20 cellular contexts compared by ENCODE assay signal in the genomic region with DNA sequence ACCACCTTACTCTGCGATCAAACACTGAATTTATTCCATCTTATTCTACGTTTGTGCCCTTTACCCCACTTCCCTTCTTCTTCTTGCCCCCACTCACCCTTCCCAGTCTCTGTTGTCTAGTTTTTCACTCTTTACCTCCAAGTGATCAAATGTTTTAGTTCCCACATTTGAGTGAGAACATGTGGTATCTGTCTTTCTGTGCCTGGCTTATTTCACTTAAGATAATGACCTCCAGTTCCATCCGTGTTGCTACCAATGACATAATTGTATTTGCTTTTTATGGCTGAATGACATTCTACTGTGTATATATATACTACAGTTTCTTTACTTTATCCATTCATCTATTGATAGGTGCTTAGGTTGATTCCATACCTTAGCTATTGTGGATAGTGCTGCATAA.
"Had no signal": no experiment of that assay in that cellular context is flagged by ENCODE, and none has a peak within 500 bp of the region (broad histone marks: within the 10 kb centered on the region; RNA-seq: fewer than 3 reads in every experiment).

No MANE protein-coding gene starts in this region.

- H3K79me2 ChIP-seq: parathyroid adenoma had no signal

- H2AFZ ChIP-seq: parathyroid adenoma had no signal

- H3K4me1 ChIP-seq: esophagus squamous epithelium, parathyroid adenoma, right lobe of liver, tibial artery had no signal

- H3K9ac ChIP-seq: parathyroid adenoma had no signal

- H3K27ac ChIP-seq: esophagus squamous epithelium, gastrocnemius medialis, heart right ventricle, parathyroid adenoma, right lobe of liver, skin epidermis, tibial artery had no signal

- H3K36me3 ChIP-seq: esophagus squamous epithelium, gastrocnemius medialis, heart right ventricle, right lobe of liver, tibial artery had no signal

- DNase-seq: activated CD4-positive, alpha-beta T cell treated with anti-CD3 and anti-CD28 coated beads, Interleukin-2, amount 50 U/mL, for 4 hours; activated effector memory CD4-positive, alpha-beta T cell treated with anti-CD3 and anti-CD28 coated beads, Interleukin-2, amount 50 U/mL, for 16 hours; activated naive CD4-positive, alpha-beta T cell treated with anti-CD3 and anti-CD28 coated beads, Interleukin-2, amount 10 ng/mL, durations not matched to agents 7 days and 5 days; activated T-cell treated with anti-CD3 and anti-CD28 coated beads, Interleukin-2, amount 50 U/mL, for 72 hours; amygdala; cortex of kidney; endodermal cell; esophagus squamous epithelium; gastrocnemius medialis; heart right ventricle; naive B cell; nucleus accumbens; right lobe of liver; stimulated activated CD4-positive, alpha-beta T cell treated with anti-CD3 and anti-CD28 coated beads, Interleukin-1b, Interleukin-23, amount 100 ng/mL, for 48 hours; stimulated activated naive CD8-positive, alpha-beta T cell treated with anti-CD3 and anti-CD28 coated beads, Interleukin-15, amount 100 ng/mL, for 72 hours; tibial artery had no signal

- H3K9me3 ChIP-seq: esophagus squamous epithelium, gastrocnemius medialis, heart right ventricle, right lobe of liver, tibial artery had no signal

- ATAC-seq: activated T-cell treated with anti-CD3 and anti-CD28 coated beads, Interleukin-2, amount 50 U/mL, for 72 hours; gastrocnemius medialis; heart right ventricle; left lobe of liver; right lobe of liver; stimulated activated naive CD8-positive, alpha-beta T cell treated with anti-CD3 and anti-CD28 coated beads, Interleukin-15, amount 100 ng/mL, for 72 hours had no signal

- H3K4me3 ChIP-seq: esophagus squamous epithelium, gastrocnemius medialis, heart right ventricle, lung, right lobe of liver, skin epidermis, tibial artery had no signal

- H3K27me3 ChIP-seq: esophagus squamous epithelium, gastrocnemius medialis, heart right ventricle, right lobe of liver, tibial artery had no signal
